ENCODE assay signal across 10 cellular contexts in genomic region chr9:125406812-125407087, GRCh38.
"Had no signal": no experiment of that assay in that cellular context is flagged by ENCODE, and none has a peak within 500 bp of the region (broad histone marks: within the 10 kb centered on the region; RNA-seq: fewer than 3 reads in every experiment).

No MANE protein-coding gene starts in this region.

- DNase-seq: activated CD4-positive, alpha-beta T cell treated with anti-CD3 and anti-CD28 coated beads for 48 hours; activated CD8-positive, alpha-beta memory T cell treated with anti-CD3 and anti-CD28 coated beads for 24 hours; activated naive CD4-positive, alpha-beta T cell treated with anti-CD3 and anti-CD28 coated beads for 36 hours; adrenal gland; effector memory CD4-positive, alpha-beta T cell; pancreas; stimulated activated CD4-positive, alpha-beta T cell treated with anti-CD3 and anti-CD28 coated beads, Interleukin-4, amount 100 ng/mL, for 1 hour; stimulated activated CD8-positive, alpha-beta memory T cell treated with anti-CD3 and anti-CD28 coated beads, Interleukin-4, amount 100 ng/mL, for 48 hours had no signal

- H3K27ac Mint-ChIP-seq: activated naive CD4-positive, alpha-beta T cell treated with anti-CD3 and anti-CD28 coated beads for 36 hours; stimulated activated naive CD8-positive, alpha-beta T cell treated with anti-CD3 and anti-CD28 coated beads, Interleukin-15, Interleukin-2, amounts not matched to agents 100 ng/mL and 50 ng/mL, for 24 hours had no signal

- ATAC-seq: pancreas had no signal

- H3K9me3 Mint-ChIP-seq: activated naive CD4-positive, alpha-beta T cell treated with anti-CD3 and anti-CD28 coated beads for 36 hours; central memory CD8-positive, alpha-beta T cell; stimulated activated naive CD8-positive, alpha-beta T cell treated with anti-CD3 and anti-CD28 coated beads, Interleukin-15, Interleukin-2, amounts not matched to agents 100 ng/mL and 50 ng/mL, for 24 hours had no signal
